Comparison of ENCODE assay signal across 9 cellular contexts in the genomic region with DNA sequence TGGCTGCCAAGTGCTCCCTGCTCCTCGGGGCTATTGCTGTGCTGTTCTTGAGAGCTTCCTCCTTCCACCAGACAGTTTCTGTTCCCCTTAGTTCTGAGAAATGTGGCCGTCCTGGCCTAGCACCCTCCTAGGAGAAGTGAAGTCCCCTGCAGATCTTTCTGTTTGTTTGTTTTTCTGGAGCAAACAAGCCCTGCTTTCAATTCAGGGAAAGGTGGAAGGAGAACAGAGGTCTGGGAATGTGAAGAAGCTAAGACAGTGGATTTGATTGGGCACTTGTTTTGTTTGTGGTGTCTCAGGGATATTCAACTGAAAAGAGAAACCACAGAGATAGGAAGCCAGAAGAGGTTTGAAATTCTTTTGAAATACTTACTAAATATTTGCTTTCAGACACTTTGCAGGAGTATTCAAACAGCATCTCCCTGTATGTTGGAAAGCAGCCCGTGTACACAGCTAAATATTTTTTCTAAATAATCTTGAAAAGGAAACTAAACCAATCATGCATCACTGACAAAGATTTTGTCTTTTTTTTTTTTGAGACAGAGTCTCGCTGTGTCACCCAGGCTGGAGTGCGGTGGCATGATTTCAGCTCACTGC. TPM values are rescaled to one million over a fixed set of nuclear protein-coding genes. Genes with fewer than 3 reads are reported as not detected.
A peak's percentile ranks its signal among the peaks of the same experiment; 100 is the strongest.
DNase-seq lines count a peak whose midpoint lies in the region; ATAC-seq, FAIRE-seq and TF ChIP-seq lines count a peak whose summit lies in the region.
"Had no signal": no experiment of that assay in that cellular context is flagged by ENCODE, and none has a peak within 500 bp of the region (broad histone marks: within the 10 kb centered on the region; RNA-seq: fewer than 3 reads in every experiment).

No MANE protein-coding gene starts in this region.

- H3K4me3 ChIP-seq in keratinocyte (ENCODE audit: control insufficient read depth in 2 of 3, extremely low read depth in 1 of 3, insufficient read depth in 2 of 3, low read depth in 1 of 3, low read length in 3 of 3) = no peak overlapping the region

- H3K36me3 Mint-ChIP-seq in HFFc6 (ENCODE audit: low read depth) = no peaks in the 10 kb centered on the region
- peaks cover 0 to 2% of the 10 kb centered on the region in 2 donors for H3K36me3 Mint-ChIP-seq in activated T-cell treated with anti-CD3 and anti-CD28 coated beads, Interleukin-2, amount 50 U/mL, for 72 hours (ENCODE audit: insufficient read depth in 2 of 2)

- peaks cover 14% of the 10 kb centered on the region for H3K27me3 Mint-ChIP-seq in HFFc6 (ENCODE audit: insufficient read depth)
- H3K27me3 Mint-ChIP-seq in activated T-cell treated with anti-CD3 and anti-CD28 coated beads, Interleukin-2, amount 50 U/mL, for 72 hours (ENCODE audit: low read depth) = no peaks in the 10 kb centered on the region

- H3K9me1 ChIP-seq in keratinocyte (ENCODE audit: control insufficient read depth, extremely low read depth, insufficient read depth, low read length) = no peaks in the 10 kb centered on the region

- no peak overlapping the region for H3K27ac Mint-ChIP-seq in HFFc6
- H3K27ac Mint-ChIP-seq in activated T-cell treated with anti-CD3 and anti-CD28 coated beads, Interleukin-2, amount 50 U/mL, for 72 hours = peak overlapping the region; percentile 61

- H3K9me3 ChIP-seq in keratinocyte (ENCODE audit: control insufficient read depth, low read depth, low read length) = no peaks in the 10 kb centered on the region

- peak overlapping the region; percentile 50 for H2AFZ ChIP-seq in keratinocyte (ENCODE audit: control insufficient read depth, low read length)

- peak; percentile 87 to 89 for ATAC-seq in activated T-cell treated with anti-CD3 and anti-CD28 coated beads, Interleukin-2, amount 50 U/mL, for 72 hours (replicated peaks in 1 of 2)

- H3K36me3 ChIP-seq in keratinocyte (ENCODE audit: control insufficient read depth in 2 of 2, extremely low read depth in 1 of 2, insufficient read depth in 2 of 2, low read length in 2 of 2) = no peaks in the 10 kb centered on the region

- no peaks in the 10 kb centered on the region for H3K4me1 ChIP-seq in keratinocyte (ENCODE audit: control insufficient read depth, extremely low read depth, insufficient read depth, low read length)

- H3K4me1 Mint-ChIP-seq in HFFc6 (ENCODE audit: low read depth) = peaks cover 20% of the 10 kb centered on the region
- H3K4me1 Mint-ChIP-seq in activated T-cell treated with anti-CD3 and anti-CD28 coated beads, Interleukin-2, amount 50 U/mL, for 72 hours (ENCODE audit: low read depth) = peaks cover 27% of the 10 kb centered on the region

- H4K20me1 ChIP-seq in keratinocyte (ENCODE audit: control insufficient read depth, extremely low read depth, insufficient read depth, low read length) = no peaks in the 10 kb centered on the region

- H3K4me3 Mint-ChIP-seq in HFFc6 = peak overlapping the region; percentile 64
- H3K4me3 Mint-ChIP-seq in activated T-cell treated with anti-CD3 and anti-CD28 coated beads, Interleukin-2, amount 50 U/mL, for 72 hours = peak overlapping the region; percentile 46 to 81

- peak; percentile 1 to 6 for DNase-seq in activated CD4-positive, alpha-beta T cell treated with anti-CD3 and anti-CD28 coated beads for 24 hours (ENCODE audit: low read depth in 2 of 2)
- no peak for DNase-seq in activated CD4-positive, alpha-beta T cell treated with anti-CD3 and anti-CD28 coated beads, Interleukin-2, amount 50 U/mL, for 4 hours
- DNase-seq in HFFc6 = peak; percentile 28
- DNase-seq in LoVo (ENCODE audit: low spot score) = peak; percentile 8
- peak; percentile 15 to 41 for DNase-seq in activated T-cell treated with anti-CD3 and anti-CD28 coated beads, Interleukin-2, amount 50 U/mL, for 72 hours
- DNase-seq in keratinocyte (ENCODE audit: low read depth, low spot score) = no peak
- no peak for DNase-seq in mesenteric fat pad (ENCODE audit: low spot score)
- no peak for DNase-seq in DMS153 (lab: John Stamatoyannopoulos, UW)

- no peak overlapping the region for H3K27ac ChIP-seq in keratinocyte (ENCODE audit: control insufficient read depth, insufficient read depth, low read length)

- no peak overlapping the region for H3K4me2 ChIP-seq in keratinocyte (ENCODE audit: control insufficient read depth, extremely low read depth, insufficient read depth, low read depth, low read length)

- H3K9me3 Mint-ChIP-seq in HFFc6 = no peaks in the 10 kb centered on the region
- H3K9me3 Mint-ChIP-seq in activated T-cell treated with anti-CD3 and anti-CD28 coated beads, Interleukin-2, amount 50 U/mL, for 72 hours = no peaks in the 10 kb centered on the region

- dilution Hi-C loops in keratinocyte (cut with MboI; ENCODE audit: extremely low pct_ligation_motif_present, low sequenced_read_pairs) = no loop called here

- no peak for TF ChIP-seq CTCF in HFFc6 (IDR thresholded peaks at IDR 0.05)
- no peak for TF ChIP-seq CTCF in keratinocyte (optimal IDR thresholded peaks at IDR 0.05 in 1 of 3, IDR thresholded peaks at IDR 0.05 in 1 of 3, conservative IDR thresholded peaks at IDR 0.05 in 1 of 3; ENCODE audit: extremely low read depth in 1 of 3, insufficient read depth in 2 of 3, low read length in 3 of 3)

- no peak for FAIRE-seq in keratinocyte (lab: Jason Lieb, UNC)
- FAIRE-seq: bronchial epithelial cell had no signal

- no peak overlapping the region for H3K9ac ChIP-seq in keratinocyte (ENCODE audit: control insufficient read depth, extremely low read depth, insufficient read depth, low read length)

- H3K27me3 ChIP-seq in keratinocyte (ENCODE audit: control insufficient read depth, extremely low read depth, insufficient read depth, low read length) = no peaks in the 10 kb centered on the region

- H3K79me2 ChIP-seq in keratinocyte (ENCODE audit: control insufficient read depth, insufficient read depth, low read length) = no peaks in the 10 kb centered on the region

RNA-seq across cellular contexts. Expression of gene PPM1K, which starts 36.5 kb away (rescaled TPM):
- 10 to 100 TPM in 1 of 6 experiments, 1 to 10 TPM in 5; 5.8 to 11.6 (median 6.7) TPM for total RNA-seq in HFFc6 (2021; fragmentation: NEBNext Ultra II Directional; extraction: Animal tissue kit (Norgen Biotek cat#: 25700))
- total RNA-seq in activated T-cell treated with anti-CD3 and anti-CD28 coated beads, Interleukin-2, amount 50 U/mL, for 72 hours = 10 to 100 TPM; 61.2 to 85.3 TPM
- polyA plus RNA-seq in keratinocyte = 7.3 to 9.8 TPM (median 8.9 TPM) in 3 replicates
- polyA plus RNA-seq in keratinocyte (2011; ENCODE audit: low read depth) = 2.0 TPM
- 5.7 and 5.9 TPM in 2 replicates for polyA plus RNA-seq in keratinocyte (2011; cell fraction: cytosol; rRNA removed)
- polyA plus RNA-seq in keratinocyte (2011; cell fraction: nucleus; rRNA removed) = 13.2 and 15.6 TPM in 2 replicates
- 3.0 and 4.6 TPM in 2 replicates for polyA plus RNA-seq in keratinocyte (2012; ENCODE audit: low replicate concordance)
- polyA minus RNA-seq in keratinocyte = 7.8 to 24.4 TPM (median 16.4 TPM) in 3 replicates
- 6.5 TPM for polyA minus RNA-seq in keratinocyte (2011; cell fraction: cytosol; rRNA and poly(A)+ RNA removed)
- 12.7 and 22.0 TPM in 2 replicates for polyA minus RNA-seq in keratinocyte (2011; cell fraction: nucleus; rRNA and poly(A)+ RNA removed)
- total RNA-seq in mesenteric fat pad = 10.4 TPM

RNA-seq across cellular contexts. Expression of gene HERC6, which starts 57.8 kb away (rescaled TPM):
- 1 to 10 TPM in 1 of 6 experiments, under 1 TPM in 5; 0.33 to 1.1 (median 0.55) TPM for total RNA-seq in HFFc6 (2021; fragmentation: NEBNext Ultra II Directional; extraction: Animal tissue kit (Norgen Biotek cat#: 25700))
- total RNA-seq in activated T-cell treated with anti-CD3 and anti-CD28 coated beads, Interleukin-2, amount 50 U/mL, for 72 hours = 10 to 100 TPM in 1 of 2 donors, 1 to 10 TPM in 1; 5.7 to 14.9 TPM
- polyA plus RNA-seq in keratinocyte = 33.9 to 36.0 TPM (median 34.1 TPM) in 3 replicates
- polyA plus RNA-seq in keratinocyte (2011; ENCODE audit: low read depth) = 1.8 TPM
- polyA plus RNA-seq in keratinocyte (2011; cell fraction: cytosol; rRNA removed) = 17.9 and 31.1 TPM in 2 replicates
- 29.8 and 31.6 TPM in 2 replicates for polyA plus RNA-seq in keratinocyte (2011; cell fraction: nucleus; rRNA removed)
- polyA plus RNA-seq in keratinocyte (2012; ENCODE audit: low replicate concordance) = 2.0 and 28.6 TPM in 2 replicates
- polyA minus RNA-seq in keratinocyte = 91.6 to 124 TPM (median 109 TPM) in 3 replicates
- polyA minus RNA-seq in keratinocyte (2011; cell fraction: cytosol; rRNA and poly(A)+ RNA removed) = 45.7 TPM
- 30.4 and 52.4 TPM in 2 replicates for polyA minus RNA-seq in keratinocyte (2011; cell fraction: nucleus; rRNA and poly(A)+ RNA removed)
- total RNA-seq in mesenteric fat pad = 7.7 TPM

Comparison
In these comparisons a context has a peak if more than half of its experiments do, and no peak if none do; other contexts are left out.
1. DNase-seq: peak in activated CD4-positive, alpha-beta T cell treated with anti-CD3 and anti-CD28 coated beads for 24 hours (2 of 2), HFFc6 (single experiment), LoVo (single experiment) and activated T-cell treated with anti-CD3 and anti-CD28 coated beads, Interleukin-2, amount 50 U/mL, for 72 hours (2 of 2); none in activated CD4-positive, alpha-beta T cell treated with anti-CD3 and anti-CD28 coated beads, Interleukin-2, amount 50 U/mL, for 4 hours (0 of 2), keratinocyte (single experiment), mesenteric fat pad (single experiment) and DMS153 (single experiment).